ENCODE assay signal across 25 cellular contexts in the genomic region with DNA sequence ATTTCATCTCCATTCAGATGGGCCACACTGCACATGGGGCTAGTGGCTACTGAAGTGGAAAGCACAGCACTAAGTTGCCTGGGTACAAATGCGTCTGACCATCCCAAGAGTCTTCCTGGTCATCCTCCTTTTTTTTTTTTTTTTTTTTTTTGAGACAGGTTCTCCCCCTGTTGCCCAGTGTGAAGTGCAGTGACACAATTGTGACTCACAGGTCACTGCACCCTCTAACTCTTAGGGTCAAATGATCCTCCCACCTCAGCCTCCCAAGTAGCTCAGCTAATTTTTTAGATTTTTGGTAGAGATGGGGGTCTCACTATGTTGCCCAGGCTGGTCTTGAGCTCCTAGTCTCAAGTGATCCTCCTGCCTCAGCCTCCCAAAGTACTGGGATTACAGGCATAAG. TPM values are rescaled to one million over a fixed set of nuclear protein-coding genes. Genes with fewer than 3 reads are reported as not detected.
DNase-seq lines count a peak whose midpoint lies in the region; ATAC-seq, FAIRE-seq and TF ChIP-seq lines count a peak whose summit lies in the region.
"Had no signal": no experiment of that assay in that cellular context is flagged by ENCODE, and none has a peak within 500 bp of the region (broad histone marks: within the 10 kb centered on the region; RNA-seq: fewer than 3 reads in every experiment).

No MANE protein-coding gene starts in this region.

- H2BK120ac ChIP-seq in neuronal stem cell (ENCODE audit: low read depth, low read length): no peak overlapping the region

- H3K4ac ChIP-seq in neuronal stem cell (ENCODE audit: low read length): no peak overlapping the region

- H3K9me2 ChIP-seq in HCT116 (ENCODE audit: insufficient read depth): no peaks in the 10 kb centered on the region

- RAD21 ChIA-PET in HCT116 (lab: Charles Lee; ENCODE audit: low non-redundant PET in 1 of 2, low total read pairs in 2 of 2, uncharacterized antibody in 2 of 2, unreplicated experiment in 2 of 2): no interaction called here

- H2BK15ac ChIP-seq in neuronal stem cell (ENCODE audit: low read length): no peak overlapping the region

- no peak for TF ChIP-seq POLR2A in HCT116 (IDR thresholded peaks at IDR 0.05; ENCODE audit: borderline replicate concordance, extremely low read depth, insufficient read depth, insufficient read length)
- TF ChIP-seq POLR2A in K562 (conservative IDR thresholded peaks at IDR 0.05): no peak

- no peak overlapping the region for H3K4me3 ChIP-seq in HCT116 (replicated peaks in 1 of 2; ENCODE audit: low read depth in 1 of 2, low read length in 2 of 2)
- no peak overlapping the region for H3K4me3 ChIP-seq in K562
- no peak overlapping the region for H3K4me3 ChIP-seq in neuronal stem cell (ENCODE audit: low read length in 2 of 2)
- H3K4me3 ChIP-seq: A549; BLaER1 treated with 17β-estradiol and CSF1 and Interleukin-3, amounts not matched to agents 10 nM and 100 nM; GM23248 had no signal

- no peak overlapping the region for H3K27ac ChIP-seq in HCT116 (ENCODE audit: low read depth, low read length)
- H3K27ac ChIP-seq in K562 (ENCODE audit: extremely low read depth, low read depth, low read length): no peak overlapping the region
- no peak overlapping the region for H3K27ac ChIP-seq in neuronal stem cell (replicated peaks; ENCODE audit: low read length)
- H3K27ac ChIP-seq: A549; BLaER1 treated with 17β-estradiol and CSF1 and Interleukin-3, amounts not matched to agents 10 nM and 100 nM; GM23248 had no signal

- H3K9me1 ChIP-seq in K562 (ENCODE audit: control insufficient read depth, insufficient read depth, low read length): peaks cover 3% of the 10 kb centered on the region

- no peak for ATAC-seq in HCT116
- ATAC-seq in K562: no peak
- no peak for ATAC-seq in HG02973 (IDR thresholded peaks at IDR 0.05; ENCODE audit: unreplicated experiment)
- ATAC-seq: A549 had no signal

- H3K9me3 ChIP-seq in HCT116 (ENCODE audit: control insufficient read depth in 1 of 2, insufficient read depth in 1 of 2, low read depth in 1 of 2, low read length in 2 of 2) (no peaks in the 10 kb centered on the region), K562 (replicated peaks; ENCODE audit: control insufficient read depth, insufficient read depth, low read depth, low read length) (no peaks in the 10 kb centered on the region), neuronal stem cell (replicated peaks in 1 of 2; ENCODE audit: control insufficient read depth in 2 of 2, insufficient read depth in 1 of 2, low read depth in 1 of 2, low read length in 2 of 2) (no peaks in the 10 kb centered on the region)
- H3K9me3 ChIP-seq: A549; BE2C; BLaER1 treated with 17β-estradiol and CSF1 and Interleukin-3, amounts not matched to agents 10 nM and 100 nM had no signal

- H3K9ac ChIP-seq in HCT116 (ENCODE audit: low read length) (no peak overlapping the region), K562 (ENCODE audit: insufficient read depth in 1 of 2, low read depth in 2 of 2, low read length in 2 of 2) (no peak overlapping the region), neuronal stem cell (ENCODE audit: low read depth, low read length, poor library complexity) (peak overlapping the region; percentile 24)
- H3K9ac ChIP-seq: BLaER1 treated with 17β-estradiol and CSF1 and Interleukin-3, amounts not matched to agents 10 nM and 100 nM; GM23248 had no signal

- peaks cover 7% of the 10 kb centered on the region for H3K79me1 ChIP-seq in neuronal stem cell (ENCODE audit: low read depth, low read length)

- no peak overlapping the region for H2BK5ac ChIP-seq in neuronal stem cell (ENCODE audit: low read length)

- intact Hi-C loops in HCT116 (cut with micrococcal nuclease) (no loop called here), K562 (cut with micrococcal nuclease) (no loop called here)

- no peak overlapping the region for H2BK12ac ChIP-seq in neuronal stem cell (ENCODE audit: low read length)

- no peak overlapping the region for H3K14ac ChIP-seq in neuronal stem cell (ENCODE audit: low read length)

- H3K4me2 ChIP-seq in HCT116 (ENCODE audit: low read length): peak overlapping the region; percentile 27; the same call in 1 of the 2 replicates
- no peak overlapping the region for H3K4me2 ChIP-seq in K562 (ENCODE audit: insufficient read depth, low read length)
- H3K4me2 ChIP-seq in neuronal stem cell (ENCODE audit: insufficient read depth, low read length, poor library complexity, severe bottlenecking): no peak overlapping the region
- H3K4me2 ChIP-seq: A549; BLaER1 treated with 17β-estradiol and CSF1 and Interleukin-3, amounts not matched to agents 10 nM and 100 nM had no signal

- H3K36me3 ChIP-seq in HCT116 (ENCODE audit: control insufficient read depth in 1 of 2, insufficient read depth in 2 of 2, low read length in 2 of 2) (no peaks in the 10 kb centered on the region), K562 (ENCODE audit: control insufficient read depth, insufficient read depth, low read length) (no peaks in the 10 kb centered on the region), neuronal stem cell (replicated peaks in 1 of 2; ENCODE audit: control insufficient read depth in 2 of 2, insufficient read depth in 2 of 2, low read length in 2 of 2) (no peaks in the 10 kb centered on the region)
- H3K36me3 ChIP-seq: BE2C; BLaER1 treated with 17β-estradiol and CSF1 and Interleukin-3, amounts not matched to agents 10 nM and 100 nM had no signal

- H4K20me1 ChIP-seq in HCT116 (ENCODE audit: insufficient read depth) (no peaks in the 10 kb centered on the region), K562 (replicated peaks; ENCODE audit: control insufficient read depth, insufficient read depth, low read length) (peaks cover 16% of the 10 kb centered on the region; the same call in 1 of the 2 replicates)

- POLR2A ChIA-PET in HCT116 (lab: Charles Lee): no interaction called here
- POLR2A ChIA-PET in K562 (lab: Yijun Ruan, JAX): no interaction called here

- H3K27me3 ChIP-seq in HCT116 (ENCODE audit: insufficient read depth, low read length) (no peaks in the 10 kb centered on the region), K562 (ENCODE audit: control insufficient read depth in 2 of 2, insufficient read depth in 2 of 2, low read length in 2 of 2) (peaks cover 4 to 11% of the 10 kb centered on the region in 2 experiments; a peak in 4 of 5 replicates), neuronal stem cell (ENCODE audit: control insufficient read depth in 3 of 3, insufficient read depth in 3 of 3, low read depth in 1 of 3, low read length in 3 of 3) (peaks cover 0 to 34% (median 7%) of the 10 kb centered on the region in 3 experiments)
- H3K27me3 ChIP-seq: BE2C had no signal

- H3K4me1 ChIP-seq in HCT116 (ENCODE audit: control insufficient read depth in 1 of 2, insufficient read depth in 2 of 2, low read length in 2 of 2): peaks cover 23 to 50% of the 10 kb centered on the region in 2 experiments
- H3K4me1 ChIP-seq in K562 (replicated peaks in 1 of 2; ENCODE audit: control insufficient read depth in 2 of 2, insufficient read depth in 2 of 2, low read length in 2 of 2): peaks cover 1 to 40% of the 10 kb centered on the region in 2 experiments; a peak in 4 of 5 replicates
- peaks cover 5 to 17% of the 10 kb centered on the region in 2 donors for H3K4me1 ChIP-seq in neuronal stem cell (ENCODE audit: control insufficient read depth in 2 of 2, insufficient read depth in 1 of 2, low read depth in 1 of 2, low read length in 2 of 2)
- H3K4me1 ChIP-seq: BE2C had no signal

- BruUV-seq in HCT116 (replicated peaks; lab: Mats Ljungman, UMichigan): no TSS peak
- no TSS peak for BruUV-seq in K562 (replicated peaks; lab: Mats Ljungman, UMichigan)

- TF ChIP-seq CTCF in HCT116 (IDR thresholded peaks at IDR 0.05 in 2 of 3, conservative IDR thresholded peaks at IDR 0.05 in 1 of 3; ENCODE audit: borderline replicate concordance in 1 of 3, insufficient read depth in 1 of 3, low read depth in 2 of 3, low read length in 2 of 3): no peak
- no peak for TF ChIP-seq CTCF in K562 (IDR thresholded peaks at IDR 0.05 in 2 of 3, conservative IDR thresholded peaks at IDR 0.05 in 1 of 3; ENCODE audit: insufficient read depth in 2 of 3, low read depth in 1 of 3, low read length in 3 of 3)

- no peak overlapping the region for H3K23ac ChIP-seq in neuronal stem cell (ENCODE audit: low read depth, low read length, poor library complexity)

- TF ChIP-seq EP300 in K562 (IDR thresholded peaks at IDR 0.05; ENCODE audit: low read length): no peak

- FAIRE-seq in K562 (lab: Jason Lieb, UNC): no peak
- FAIRE-seq: A549, GM12891, GM18507, H1 had no signal

- in situ Hi-C loops in K562 (cut with MboI): no loop called here

- no peak overlapping the region for H3K18ac ChIP-seq in neuronal stem cell (ENCODE audit: low read length)

- H2AFZ ChIP-seq in HCT116 (ENCODE audit: low read depth, low read length, poor library complexity, severe bottlenecking): no peak overlapping the region
- H2AFZ ChIP-seq in K562 (ENCODE audit: low read depth, low read length): no peak overlapping the region
- no peak overlapping the region for H2AFZ ChIP-seq in neuronal stem cell (ENCODE audit: low read length)
- H2AFZ ChIP-seq: GM23248 had no signal

- H3K79me2 ChIP-seq in HCT116 (ENCODE audit: insufficient read depth, low read length) (peaks cover 10% of the 10 kb centered on the region), K562 (ENCODE audit: control insufficient read depth, insufficient read depth, low read length) (peaks cover 16% of the 10 kb centered on the region)

- CTCF ChIA-PET in HCT116 (lab: Charles Lee): no interaction called here
- CTCF ChIA-PET in K562 (lab: Yijun Ruan, JAX; ENCODE audit: low intra/inter-chr PET ratio): no interaction called here

- TF ChIP-seq RAD21 in HCT116 (IDR thresholded peaks at IDR 0.05; ENCODE audit: low read depth): no peak
- TF ChIP-seq RAD21 in K562 (CRISPR knock-in tag; conservative IDR thresholded peaks at IDR 0.05 in 1 of 2, IDR thresholded peaks at IDR 0.05 in 1 of 2): no peak

- H4K91ac ChIP-seq in neuronal stem cell (ENCODE audit: low read depth, low read length, poor library complexity): no peak overlapping the region

- WGBS in K562 (ENCODE audit: insufficient coverage, low coverage, missing lambda C conversion rate): 60% methylated on average over 1 of the region's 1 CpG
- WGBS in neuronal stem cell (ENCODE audit: extremely low coverage in 2 of 2, insufficient read length in 2 of 2, insufficient replicate concordance in 1 of 2), 2 donors: no CpG with 5 or more reads among the region's 1 CpG

- DNase-seq in HCT116 (ENCODE audit: low read depth, low spot score) (no peak), K562 (ENCODE audit: extremely low read depth in 1 of 4, low spot score in 3 of 4) (peak in 1 of 4 experiments; percentile 24), neuronal stem cell (ENCODE audit: low spot score) (no peak), hypothalamus (lab: John Stamatoyannopoulos, UW) (no peak)
- DNase-seq in central memory CD4-positive, alpha-beta T cell: no peak
- DNase-seq: 8988T; ACHN; AML-193; BE2C; Calu3; CD4-positive, alpha-beta memory T cell; COR-L47; DMS53; DMS79 treated with DMSO at 0.1 percent for 48 hours; GF-D8; GM23248; H9; HFFc6 had no signal

- H2AK5ac ChIP-seq in neuronal stem cell (ENCODE audit: low read depth, low read length): no peak overlapping the region

- H4K8ac ChIP-seq in neuronal stem cell (ENCODE audit: low read depth, low read length): no peak overlapping the region

RNA-seq across cellular contexts. Expression of gene TRRAP, which starts 3.4 kb away (rescaled TPM):
- total RNA-seq in HCT116 (2021; ENCODE audit: unreplicated experiment) (44.5 TPM), K562 (2014; rRNA removed) (14.9 and 17.4 TPM in 2 replicates), K562 (2014; rRNA removed; fragmentation: Illumina TruSeq; extraction: Trizol) (5.8 and 6.6 TPM in 2 replicates), K562 (2015; rRNA removed; fragmentation: Illumina TruSeq; extraction: Trizol) (8.4 and 9.7 TPM in 2 replicates), K562 (2021) (44.2 and 47.2 TPM in 2 replicates)
- 23.9 and 25.2 TPM in 2 replicates for polyA plus RNA-seq in HCT116 (2012)
- 155 and 182 TPM in 2 replicates for total RNA-seq in K562 (2011; cell fraction: chromatin; rRNA removed; ENCODE audit: low replicate concordance)
- total RNA-seq in K562 (2011; cell fraction: nucleolus; rRNA removed): 95.1 and 104 TPM in 2 replicates
- total RNA-seq in K562 (2011; cell fraction: nucleoplasm; rRNA removed): 88.9 and 95.6 TPM in 2 replicates
- polyA plus RNA-seq in K562 (2011; rRNA removed) (9.7 and 12.2 TPM in 2 replicates), K562 (2014; fragmentation: Illumina TruSeq; extraction: Trizol) (29.1 and 29.7 TPM in 2 replicates), K562 (2014; fragmentation: Nextera tagmentation; extraction: Ambion mirVana) (1 to 10 TPM; 1.3 to 1.5 TPM), K562 (2014; rRNA removed) (19.4 and 19.5 TPM in 2 replicates)
- 12.8 and 18.1 TPM in 2 replicates for polyA plus RNA-seq in K562 (2011; cell fraction: cytosol; rRNA removed)
- polyA plus RNA-seq in K562 (2011; cell fraction: nucleus; rRNA removed): 38.5 and 65.8 TPM in 2 replicates
- 25.6 and 27.6 TPM in 2 replicates for polyA plus RNA-seq in K562 (2012)
- 31.1 and 34.7 TPM in 2 replicates for polyA minus RNA-seq in K562 (2011; rRNA and poly(A)+ RNA removed)
- 35.7 and 44.2 TPM in 2 replicates for polyA minus RNA-seq in K562 (2011; cell fraction: cytosol; rRNA and poly(A)+ RNA removed)
- polyA minus RNA-seq in K562 (2011; cell fraction: nucleus; rRNA and poly(A)+ RNA removed): 48.2 and 50.0 TPM in 2 replicates
- polyA plus RNA-seq in neuronal stem cell (2013, experiment 1 of 2): 11.5 TPM
- polyA plus RNA-seq in neuronal stem cell (2013, experiment 2 of 2): 11.9 TPM

RNA-seq across cellular contexts. Expression of gene TMEM130, which starts 5.1 kb away (rescaled TPM):
- total RNA-seq in HCT116 (2021; ENCODE audit: unreplicated experiment): not detected
- 0.09 and 0.20 TPM in 2 replicates for polyA plus RNA-seq in HCT116 (2012)
- total RNA-seq in K562 (2011; cell fraction: chromatin; rRNA removed; ENCODE audit: low replicate concordance): not detected in 2 replicates
- total RNA-seq in K562 (2011; cell fraction: nucleolus; rRNA removed): not detected in 2 replicates
- total RNA-seq in K562 (2011; cell fraction: nucleoplasm; rRNA removed): not detected in 2 replicates
- total RNA-seq in K562 (2014; rRNA removed): not detected in 2 replicates
- total RNA-seq in K562 (2014; rRNA removed; fragmentation: Illumina TruSeq; extraction: Trizol): not detected in 2 replicates
- not detected in 2 replicates for total RNA-seq in K562 (2015; rRNA removed; fragmentation: Illumina TruSeq; extraction: Trizol)
- 0.07 TPM in 1 of 2 replicates, not detected in the other for total RNA-seq in K562 (2021)
- not detected in 2 replicates for polyA plus RNA-seq in K562 (2011; rRNA removed)
- polyA plus RNA-seq in K562 (2011; cell fraction: cytosol; rRNA removed): 0.01 TPM in 1 of 2 replicates, not detected in the other
- polyA plus RNA-seq in K562 (2011; cell fraction: nucleus; rRNA removed): not detected in 2 replicates
- 0.03 and 0.15 TPM in 2 replicates for polyA plus RNA-seq in K562 (2012)
- polyA plus RNA-seq in K562 (2014; fragmentation: Illumina TruSeq; extraction: Trizol): not detected in 2 replicates
- not detected for polyA plus RNA-seq in K562 (2014; fragmentation: Nextera tagmentation; extraction: Ambion mirVana)
- not detected in 2 replicates for polyA plus RNA-seq in K562 (2014; rRNA removed)
- polyA minus RNA-seq in K562 (2011; rRNA and poly(A)+ RNA removed): not detected in 2 replicates
- not detected in 2 replicates for polyA minus RNA-seq in K562 (2011; cell fraction: cytosol; rRNA and poly(A)+ RNA removed)
- not detected in 2 replicates for polyA minus RNA-seq in K562 (2011; cell fraction: nucleus; rRNA and poly(A)+ RNA removed)
- polyA plus RNA-seq in neuronal stem cell (2013, experiment 1 of 2): 6.8 TPM
- polyA plus RNA-seq in neuronal stem cell (2013, experiment 2 of 2): 7.0 TPM
- total RNA-seq: Calu3; CD4-positive, alpha-beta memory T cell; GM23248 had no signal
- polyA plus RNA-seq: CD14-positive monocyte; CD4-positive, alpha-beta memory T cell had no signal

Comparison
In these comparisons a context has a peak if more than half of its experiments do, and no peak if none do; other contexts are left out.
1. Of the 22 proteins assayed by ChIP-seq in both K562 and HCT116: peak only in K562: FOSL1; only in HCT116: none; in both: none; in neither: 21.